ENCODE assay signal across 9 cellular contexts in genomic region chr2:237865623-237866041, GRCh38. TPM values are rescaled to one million over a fixed set of nuclear protein-coding genes. Genes with fewer than 3 reads are reported as not detected.
DNase-seq lines count a peak whose midpoint lies in the region; ATAC-seq and TF ChIP-seq lines count a peak whose summit lies in the region.
"Had no signal": no experiment of that assay in that cellular context is flagged by ENCODE, and none has a peak within 500 bp of the region (broad histone marks: within the 10 kb centered on the region; RNA-seq: fewer than 3 reads in every experiment).

No MANE protein-coding gene starts in this region.

- H3K9me3 ChIP-seq in psoas muscle (no peaks in the 10 kb centered on the region), Karpas-422 (ENCODE audit: low read length) (no peaks in the 10 kb centered on the region)

- WGBS in psoas muscle, 3 donors = 83 to 89% (median 89%) methylated on average over 7 of the region's 7 CpGs

- H2AFZ ChIP-seq in Karpas-422 (ENCODE audit: low read length) = no peak overlapping the region

- TF ChIP-seq CTCF in psoas muscle (IDR thresholded peaks at IDR 0.05) = no peak

- H3K9me3 Mint-ChIP-seq in dendritic cell treated with granulocyte-macrophage colony-stimulating factor and Interleukin-4, amounts not matched to agents 40 ng/mL and 50 ng/mL, for 4 days = no peaks in the 10 kb centered on the region
- H3K9me3 Mint-ChIP-seq: activated T-helper 2 cell treated with anti-CD3 and anti-CD28 coated beads, Interferon-gamma antibody, Interleukin-2, Interleukin-4, amounts not matched to agents 10 μg/mL and 5 μg/mL and 100 μg/mL, durations not matched to agents 14 hours and 24 hours and 36 hours had no signal

- H3K4me2 ChIP-seq in Karpas-422 (ENCODE audit: low read depth, low read length, poor library complexity, severe bottlenecking) = no peak overlapping the region

- peak; percentile 43 for DNase-seq in ELR (ENCODE audit: low read depth)
- DNase-seq in NCI-H526 (lab: John Stamatoyannopoulos, UW) = peak; percentile 64 to 84
- DNase-seq in psoas muscle = no peak
- no peak for DNase-seq in Karpas-422
- no peak for DNase-seq in NCI-H524 treated with DMSO at 0.1 percent for 48 hours (lab: John Stamatoyannopoulos, UW)

- H3K9ac ChIP-seq in Karpas-422 (ENCODE audit: low read length) = no peak overlapping the region

- ATAC-seq in psoas muscle (no peak), GM18858 (IDR thresholded peaks at IDR 0.05; ENCODE audit: unreplicated experiment) (no peak), HG03159 (IDR thresholded peaks at IDR 0.05; ENCODE audit: unreplicated experiment) (no peak)

- no peaks in the 10 kb centered on the region for H3K79me2 ChIP-seq in Karpas-422 (ENCODE audit: low read length)

- no peaks in the 10 kb centered on the region for H3K27me3 ChIP-seq in psoas muscle (ENCODE audit: insufficient read depth in 3 of 3, low read length in 2 of 3)
- H3K27me3 ChIP-seq in Karpas-422 (ENCODE audit: low read length) = no peaks in the 10 kb centered on the region

- H4K20me1 ChIP-seq in Karpas-422 (ENCODE audit: insufficient read depth, low read depth, low read length) = no peaks in the 10 kb centered on the region

- H3K27me3 Mint-ChIP-seq in dendritic cell treated with granulocyte-macrophage colony-stimulating factor and Interleukin-4, amounts not matched to agents 40 ng/mL and 50 ng/mL, for 4 days = peaks cover 65% of the 10 kb centered on the region

- H3K9me2 ChIP-seq in Karpas-422 (replicated peaks; ENCODE audit: insufficient read depth, low read length) = no peaks in the 10 kb centered on the region

- H3K4me3 Mint-ChIP-seq in dendritic cell treated with granulocyte-macrophage colony-stimulating factor and Interleukin-4, amounts not matched to agents 40 ng/mL and 50 ng/mL, for 4 days = no peak overlapping the region

- H3K27ac ChIP-seq in psoas muscle = peak overlapping the region; percentile 93
- H3K27ac ChIP-seq in Karpas-422 (ENCODE audit: low read length) = no peak overlapping the region

- peaks cover 55% of the 10 kb centered on the region for H3K4me1 ChIP-seq in psoas muscle
- no peaks in the 10 kb centered on the region for H3K4me1 ChIP-seq in Karpas-422 (ENCODE audit: low read length)

- H3K36me3 ChIP-seq in psoas muscle (ENCODE audit: insufficient read depth in 1 of 2, low read depth in 1 of 2) (no peaks in the 10 kb centered on the region), Karpas-422 (ENCODE audit: insufficient read depth, low read length) (no peaks in the 10 kb centered on the region)

- intact Hi-C loops in dendritic cell treated with granulocyte-macrophage colony-stimulating factor and Interleukin-4, amounts not matched to agents 40 ng/mL and 50 ng/mL, for 4 days (cut with micrococcal nuclease) = loop anchor here (5.0 kb wide), 1 partner anchor 102 kb away; the partner anchor contains the start of gene UBE2F
- intact Hi-C loops in psoas muscle (cut with DNase I) = loop anchor here in 1 of 2 donors (10.0 kb wide), 1 partner anchor 269 kb away; the partner anchor contains the start of gene KLHL30

- H3K4me1 Mint-ChIP-seq in dendritic cell treated with granulocyte-macrophage colony-stimulating factor and Interleukin-4, amounts not matched to agents 40 ng/mL and 50 ng/mL, for 4 days (ENCODE audit: low read depth) = peaks cover 76% of the 10 kb centered on the region

- H3K36me3 Mint-ChIP-seq in dendritic cell treated with granulocyte-macrophage colony-stimulating factor and Interleukin-4, amounts not matched to agents 40 ng/mL and 50 ng/mL, for 4 days (ENCODE audit: low read depth) = peaks cover 100% of the 10 kb centered on the region

- H3K4me3 ChIP-seq in psoas muscle = no peak overlapping the region
- no peak overlapping the region for H3K4me3 ChIP-seq in Karpas-422 (ENCODE audit: low read length)

- peak overlapping the region; percentile 68 for H3K27ac Mint-ChIP-seq in dendritic cell treated with granulocyte-macrophage colony-stimulating factor and Interleukin-4, amounts not matched to agents 40 ng/mL and 50 ng/mL, for 4 days
- H3K27ac Mint-ChIP-seq: activated T-helper 2 cell treated with anti-CD3 and anti-CD28 coated beads, Interferon-gamma antibody, Interleukin-2, Interleukin-4, amounts not matched to agents 10 μg/mL and 5 μg/mL and 100 μg/mL, durations not matched to agents 14 hours and 24 hours and 36 hours had no signal

RNA-seq across cellular contexts. Expression of gene RAMP1, which starts 6.2 kb away (rescaled TPM):
- total RNA-seq in psoas muscle = 100 to 1,000 TPM in 1 of 4 donors, 10 to 100 TPM in 3; 32.8 to 105 (median 91.2) TPM
- 100 to 1,000 TPM in 2 of 3 donors, 10 to 100 TPM in 1; 86.5 to 367 (median 303) TPM for polyA plus RNA-seq in psoas muscle
- not detected in 2 replicates for total RNA-seq in Karpas-422 (2014; rRNA removed; shearing (Covaris generic); ENCODE audit: low replicate concordance)

Comparison
In these comparisons a context has a peak if more than half of its experiments do, and no peak if none do; other contexts are left out.
1. DNase-seq: peak in ELR (single experiment) and NCI-H526 (2 of 2); none in psoas muscle (0 of 2), Karpas-422 (single experiment) and NCI-H524 treated with DMSO at 0.1 percent for 48 hours (single experiment).
2. RNA of gene RAMP1, which starts 6.2 kb away (total RNA-seq): 32.8 to 105 TPM in psoas muscle; not detected in Karpas-422; every median in the first group is over 10 times any median in the second.